In the genomic region with DNA sequence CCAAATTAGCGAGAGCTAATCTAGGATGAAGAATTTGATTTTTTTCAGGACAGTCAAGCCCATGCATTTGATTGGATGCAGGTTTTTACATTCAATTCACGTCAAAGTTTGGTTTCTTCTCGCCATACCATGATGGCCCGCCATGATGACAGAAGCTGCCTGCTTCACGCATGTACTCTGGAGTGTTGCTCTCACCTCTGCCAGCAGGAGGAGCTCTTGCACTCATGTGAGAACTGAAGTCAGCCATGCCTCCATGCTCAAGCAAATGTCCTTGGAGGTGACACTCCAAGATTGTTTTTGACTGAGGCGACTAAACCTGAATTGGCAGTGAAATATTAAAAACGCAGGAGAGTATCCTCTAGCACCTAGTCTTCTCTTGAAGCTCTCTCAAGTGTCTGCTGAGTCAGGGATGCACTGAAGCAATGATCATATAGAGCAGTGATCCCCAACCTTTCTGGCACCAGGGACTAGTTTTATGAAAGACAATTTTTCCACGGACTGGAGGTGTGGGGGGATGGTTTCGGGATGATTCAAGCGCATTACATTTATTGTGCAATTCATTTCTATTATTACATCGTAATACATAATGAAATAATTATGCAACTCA, we compare ENCODE assay signal across 9 cellular contexts.
DNase-seq lines count a peak whose midpoint lies in the region; ATAC-seq and TF ChIP-seq lines count a peak whose summit lies in the region.
"Had no signal": no experiment of that assay in that cellular context is flagged by ENCODE, and none has a peak within 500 bp of the region (broad histone marks: within the 10 kb centered on the region; RNA-seq: fewer than 3 reads in every experiment).

No MANE protein-coding gene starts in this region.

- H3K27ac Mint-ChIP-seq in activated CD4-positive, alpha-beta T cell treated with anti-CD3 and anti-CD28 coated beads, Interleukin-2, amount 10 ng/mL, durations not matched to agents 7 days and 5 days, result no peak overlapping the region
- no peak overlapping the region for H3K27ac Mint-ChIP-seq in neural crest cell (ENCODE audit: unreplicated experiment)
- H3K27ac Mint-ChIP-seq: IgD-negative memory B cell had no signal

- DNase-seq in AG08396 (ENCODE audit: low spot score) (peak; percentile 56), NCI-H1694 treated with DMSO at 0.1 percent for 48 hours (lab: John Stamatoyannopoulos, UW) (peak; percentile 20), erythroblast (lab: John Stamatoyannopoulos, UW) (peak; percentile 67 to 81), neural crest cell (ENCODE audit: low read depth, low spot score) (peak; percentile 43), T1000 (lab: John Stamatoyannopoulos, UW) (no peak)
- DNase-seq in activated CD4-positive, alpha-beta T cell treated with anti-CD3 and anti-CD28 coated beads, Interleukin-2, amount 10 ng/mL, durations not matched to agents 7 days and 5 days, result peak; percentile 70

- peak; percentile 63 for TF ChIP-seq CTCF in neural crest cell (conservative IDR thresholded peaks at IDR 0.05)

- no peak overlapping the region for H3K4me3 Mint-ChIP-seq in activated CD4-positive, alpha-beta T cell treated with anti-CD3 and anti-CD28 coated beads, Interleukin-2, amount 10 ng/mL, durations not matched to agents 7 days and 5 days
- H3K4me3 Mint-ChIP-seq in neural crest cell, result no peak overlapping the region
- H3K4me3 Mint-ChIP-seq: IgD-negative memory B cell had no signal

- TF ChIP-seq POLR2A in GM18505 (IDR thresholded peaks at IDR 0.05; ENCODE audit: borderline replicate concordance, extremely low read depth, insufficient read depth, insufficient read length), result no peak
- no peak for TF ChIP-seq POLR2A in erythroblast (IDR thresholded peaks at IDR 0.05; ENCODE audit: low read length)

- no peaks in the 10 kb centered on the region for H3K9me3 Mint-ChIP-seq in activated CD4-positive, alpha-beta T cell treated with anti-CD3 and anti-CD28 coated beads, Interleukin-2, amount 10 ng/mL, durations not matched to agents 7 days and 5 days
- H3K9me3 Mint-ChIP-seq in neural crest cell, result peaks cover 3% of the 10 kb centered on the region
- H3K9me3 Mint-ChIP-seq: IgD-negative memory B cell had no signal

- H3K27me3 Mint-ChIP-seq in activated CD4-positive, alpha-beta T cell treated with anti-CD3 and anti-CD28 coated beads, Interleukin-2, amount 10 ng/mL, durations not matched to agents 7 days and 5 days, result peaks cover 4% of the 10 kb centered on the region
- no peaks in the 10 kb centered on the region for H3K27me3 Mint-ChIP-seq in neural crest cell (ENCODE audit: low read depth)

- peak; percentile 100 for ATAC-seq in GM18505 (IDR thresholded peaks at IDR 0.05; ENCODE audit: unreplicated experiment)
- peak; percentile 100 for ATAC-seq in HG02870 (IDR thresholded peaks at IDR 0.05; ENCODE audit: unreplicated experiment)

- POLR2A ChIA-PET in activated CD4-positive, alpha-beta T cell treated with anti-CD3 and anti-CD28 coated beads, Interleukin-2, amount 10 ng/mL, durations not matched to agents 7 days and 5 days (lab: Charles Lee), result no interaction called here

- CTCF ChIA-PET in activated CD4-positive, alpha-beta T cell treated with anti-CD3 and anti-CD28 coated beads, Interleukin-2, amount 10 ng/mL, durations not matched to agents 7 days and 5 days (lab: Charles Lee), result interaction anchor here (0.6 to 0.7 kb wide), 3 partner anchors 13 to 1470 kb away, joined by 3 to 5 read pairs (median 3); no protein-coding TSS in a partner anchor

- H3K36me3 Mint-ChIP-seq in activated CD4-positive, alpha-beta T cell treated with anti-CD3 and anti-CD28 coated beads, Interleukin-2, amount 10 ng/mL, durations not matched to agents 7 days and 5 days (ENCODE audit: low read depth), result no peaks in the 10 kb centered on the region
- no peaks in the 10 kb centered on the region for H3K36me3 Mint-ChIP-seq in neural crest cell (ENCODE audit: low read depth)
- H3K36me3 Mint-ChIP-seq: IgD-negative memory B cell had no signal

- H3K4me1 Mint-ChIP-seq in activated CD4-positive, alpha-beta T cell treated with anti-CD3 and anti-CD28 coated beads, Interleukin-2, amount 10 ng/mL, durations not matched to agents 7 days and 5 days, result no peaks in the 10 kb centered on the region
- H3K4me1 Mint-ChIP-seq in neural crest cell, result no peaks in the 10 kb centered on the region
- H3K4me1 Mint-ChIP-seq: IgD-negative memory B cell had no signal
